In the genomic region with DNA sequence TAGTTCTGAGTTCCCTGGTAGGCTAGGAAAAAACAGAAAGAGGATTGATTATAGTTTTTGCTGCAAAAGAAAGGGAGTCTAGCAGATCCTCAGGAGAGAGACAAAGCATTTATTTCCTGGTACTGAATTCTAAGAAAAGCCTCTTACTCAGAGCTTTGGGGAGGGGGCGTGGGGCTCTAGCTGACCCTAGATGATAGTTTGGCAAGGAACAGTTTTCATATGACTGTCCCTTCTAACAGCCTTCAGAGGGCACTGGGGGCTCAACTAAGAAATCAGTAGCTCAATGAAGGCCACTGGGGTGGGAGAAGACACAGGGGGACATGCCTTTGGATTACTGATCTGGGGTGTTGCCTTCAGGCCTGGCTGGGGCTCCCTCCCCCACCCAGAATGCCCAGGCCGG, we compare ENCODE assay signal across 22 cellular contexts. TPM values are rescaled to one million over a fixed set of nuclear protein-coding genes. Genes with fewer than 3 reads are reported as not detected.
DNase-seq lines count a peak whose midpoint lies in the region; ATAC-seq lines count a peak whose summit lies in the region.
"Had no signal": no experiment of that assay in that cellular context is flagged by ENCODE, and none has a peak within 500 bp of the region (broad histone marks: within the 10 kb centered on the region; RNA-seq: fewer than 3 reads in every experiment).

No MANE protein-coding gene starts in this region.

- H3K27me3 Mint-ChIP-seq in T-helper 2 cell treated with Interferon-gamma antibody and Interleukin-4, amounts not matched to agents 5 μg/mL and 100 μg/mL, for 36 hours (ENCODE audit: low read depth), result peaks cover 26% of the 10 kb centered on the region
- H3K27me3 Mint-ChIP-seq in activated T-cell treated with anti-CD3 and anti-CD28 coated beads, Interleukin-2, amount 50 U/mL, for 72 hours (ENCODE audit: low read depth), result peaks cover 41% of the 10 kb centered on the region
- H3K27me3 Mint-ChIP-seq in activated T-helper 17 cell treated with anti-CD3 and anti-CD28 coated beads, Interleukin-2, amount 50 U/mL, for 72 hours, result peaks cover 26% of the 10 kb centered on the region

- H3K36me3 Mint-ChIP-seq in T-helper 2 cell treated with Interferon-gamma antibody and Interleukin-4, amounts not matched to agents 5 μg/mL and 100 μg/mL, for 36 hours (ENCODE audit: low read depth), result no peaks in the 10 kb centered on the region
- no peaks in the 10 kb centered on the region for H3K36me3 Mint-ChIP-seq in activated T-cell treated with anti-CD3 and anti-CD28 coated beads, Interleukin-2, amount 50 U/mL, for 72 hours (ENCODE audit: insufficient read depth in 2 of 2)
- H3K36me3 Mint-ChIP-seq in activated T-helper 17 cell treated with anti-CD3 and anti-CD28 coated beads, Interleukin-2, amount 50 U/mL, for 72 hours (ENCODE audit: low read depth), result no peaks in the 10 kb centered on the region
- H3K36me3 Mint-ChIP-seq in stimulated activated effector memory CD8-positive, alpha-beta T cell treated with anti-CD3 and anti-CD28 coated beads, Interleukin-12 subunit alpha, Interleukin-12 subunit beta, amount 100 ng/mL, for 72 hours, result no peaks in the 10 kb centered on the region

- ATAC-seq in activated T-cell treated with anti-CD3 and anti-CD28 coated beads, Interleukin-2, amount 50 U/mL, for 72 hours (replicated peaks in 1 of 2), result peak; percentile 42 to 47
- peak; percentile 34 for ATAC-seq in activated T-helper 17 cell treated with anti-CD3 and anti-CD28 coated beads, Interleukin-2, amount 50 U/mL, for 72 hours (replicated peaks)
- peak; percentile 26 for ATAC-seq in stimulated activated effector memory CD8-positive, alpha-beta T cell treated with anti-CD3 and anti-CD28 coated beads, Interleukin-12 subunit alpha, Interleukin-12 subunit beta, amount 100 ng/mL, for 72 hours
- ATAC-seq: PC-3 had no signal

- no peak overlapping the region for H3K4me3 Mint-ChIP-seq in T-helper 2 cell treated with Interferon-gamma antibody and Interleukin-4, amounts not matched to agents 5 μg/mL and 100 μg/mL, for 36 hours
- H3K4me3 Mint-ChIP-seq in activated T-cell treated with anti-CD3 and anti-CD28 coated beads, Interleukin-2, amount 50 U/mL, for 72 hours, result peak overlapping the region in 1 of 2 donors; percentile 35
- no peak overlapping the region for H3K4me3 Mint-ChIP-seq in activated T-helper 17 cell treated with anti-CD3 and anti-CD28 coated beads, Interleukin-2, amount 50 U/mL, for 72 hours
- H3K4me3 Mint-ChIP-seq in stimulated activated effector memory CD8-positive, alpha-beta T cell treated with anti-CD3 and anti-CD28 coated beads, Interleukin-12 subunit alpha, Interleukin-12 subunit beta, amount 100 ng/mL, for 72 hours, result no peak overlapping the region
- H3K4me3 Mint-ChIP-seq: B cell had no signal

- DNase-seq in T-helper 2 cell treated with Interferon-gamma antibody and Interleukin-4, amounts not matched to agents 5 μg/mL and 100 μg/mL, for 36 hours (ENCODE audit: low spot score), result no peak
- DNase-seq in T-helper 2 cell (no peak), NOMO-1 (lab: John Stamatoyannopoulos, UW; ENCODE audit: unreplicated experiment in 2 of 2) (no peak)
- no peak for DNase-seq in activated T-cell treated with anti-CD3 and anti-CD28 coated beads, Interleukin-2, amount 50 U/mL, for 72 hours
- no peak for DNase-seq in activated T-cell treated with anti-CD3 and anti-CD28 coated beads, Interleukin-2, amount 50 U/mL, for 1 hour
- no peak for DNase-seq in stimulated activated effector memory CD8-positive, alpha-beta T cell treated with anti-CD3 and anti-CD28 coated beads, Interleukin-12 subunit alpha, Interleukin-12 subunit beta, amount 100 ng/mL, for 72 hours (ENCODE audit: low spot score in 2 of 2)
- DNase-seq: Calu3, DMS79 treated with DMSO at 0.1 percent for 48 hours, GF-D8, GOT3, HCEC 1CT, KG1, MG63, NCI-H1105 treated with DMSO at 0.1 percent for 48 hours, NCI-H146, NCI-H1930, NCI-H2107, NCI-H524, NCI-H774, PC-3 had no signal

- peaks cover 17% of the 10 kb centered on the region for H3K4me1 Mint-ChIP-seq in T-helper 2 cell treated with Interferon-gamma antibody and Interleukin-4, amounts not matched to agents 5 μg/mL and 100 μg/mL, for 36 hours (ENCODE audit: low read depth)
- peaks cover 23% of the 10 kb centered on the region for H3K4me1 Mint-ChIP-seq in activated T-cell treated with anti-CD3 and anti-CD28 coated beads, Interleukin-2, amount 50 U/mL, for 72 hours (ENCODE audit: low read depth)
- H3K4me1 Mint-ChIP-seq in activated T-helper 17 cell treated with anti-CD3 and anti-CD28 coated beads, Interleukin-2, amount 50 U/mL, for 72 hours, result no peaks in the 10 kb centered on the region
- peaks cover 18% of the 10 kb centered on the region for H3K4me1 Mint-ChIP-seq in stimulated activated effector memory CD8-positive, alpha-beta T cell treated with anti-CD3 and anti-CD28 coated beads, Interleukin-12 subunit alpha, Interleukin-12 subunit beta, amount 100 ng/mL, for 72 hours

- peak overlapping the region; percentile 37 for H3K27ac Mint-ChIP-seq in T-helper 2 cell treated with Interferon-gamma antibody and Interleukin-4, amounts not matched to agents 5 μg/mL and 100 μg/mL, for 36 hours
- H3K27ac Mint-ChIP-seq in activated T-cell treated with anti-CD3 and anti-CD28 coated beads, Interleukin-2, amount 50 U/mL, for 72 hours, result peak overlapping the region; percentile 59
- peak overlapping the region; percentile 66 for H3K27ac Mint-ChIP-seq in activated T-helper 17 cell treated with anti-CD3 and anti-CD28 coated beads, Interleukin-2, amount 50 U/mL, for 72 hours
- peak overlapping the region; percentile 52 for H3K27ac Mint-ChIP-seq in stimulated activated effector memory CD8-positive, alpha-beta T cell treated with anti-CD3 and anti-CD28 coated beads, Interleukin-12 subunit alpha, Interleukin-12 subunit beta, amount 100 ng/mL, for 72 hours
- H3K27ac Mint-ChIP-seq: B cell had no signal

- no peaks in the 10 kb centered on the region for H3K9me3 Mint-ChIP-seq in T-helper 2 cell treated with Interferon-gamma antibody and Interleukin-4, amounts not matched to agents 5 μg/mL and 100 μg/mL, for 36 hours
- no peaks in the 10 kb centered on the region for H3K9me3 Mint-ChIP-seq in activated T-cell treated with anti-CD3 and anti-CD28 coated beads, Interleukin-2, amount 50 U/mL, for 72 hours
- H3K9me3 Mint-ChIP-seq in activated T-helper 17 cell treated with anti-CD3 and anti-CD28 coated beads, Interleukin-2, amount 50 U/mL, for 72 hours, result no peaks in the 10 kb centered on the region
- H3K9me3 Mint-ChIP-seq in stimulated activated effector memory CD8-positive, alpha-beta T cell treated with anti-CD3 and anti-CD28 coated beads, Interleukin-12 subunit alpha, Interleukin-12 subunit beta, amount 100 ng/mL, for 72 hours, result no peaks in the 10 kb centered on the region

RNA-seq across cellular contexts. Expression of a gene that starts 4.0 kb away (rescaled TPM):
- not detected for total RNA-seq in activated T-cell treated with anti-CD3 and anti-CD28 coated beads, Interleukin-2, amount 50 U/mL, for 72 hours
- not detected for total RNA-seq in activated T-helper 17 cell treated with anti-CD3 and anti-CD28 coated beads, Interleukin-2, amount 50 U/mL, for 72 hours
- total RNA-seq: B cell, Calu3, PC-3 had no signal

RNA-seq across cellular contexts. Expression of a gene that starts 17.4 kb away (rescaled TPM):
- total RNA-seq in activated T-cell treated with anti-CD3 and anti-CD28 coated beads, Interleukin-2, amount 50 U/mL, for 72 hours, result 100 to 1,000 TPM in 1 of 2 donors, 10 to 100 TPM in 1; 94.5 to 100 TPM
- total RNA-seq in activated T-helper 17 cell treated with anti-CD3 and anti-CD28 coated beads, Interleukin-2, amount 50 U/mL, for 72 hours, result 100 to 1,000 TPM in 1 of 2 donors, 10 to 100 TPM in 1; 86.7 to 110 TPM

RNA-seq across cellular contexts. Expression of a gene that starts 32.1 kb away (rescaled TPM):
- total RNA-seq in activated T-cell treated with anti-CD3 and anti-CD28 coated beads, Interleukin-2, amount 50 U/mL, for 72 hours, result 10 to 100 TPM; 31.8 TPM
- 10 to 100 TPM; 33.5 to 76.6 TPM for total RNA-seq in activated T-helper 17 cell treated with anti-CD3 and anti-CD28 coated beads, Interleukin-2, amount 50 U/mL, for 72 hours

RNA-seq across cellular contexts. Expression of a gene that starts 46.8 kb away (rescaled TPM):
- under 1 TPM in 1 of 2 donors, not detected in 1; 0.14 TPM for total RNA-seq in activated T-cell treated with anti-CD3 and anti-CD28 coated beads, Interleukin-2, amount 50 U/mL, for 72 hours
- total RNA-seq in activated T-helper 17 cell treated with anti-CD3 and anti-CD28 coated beads, Interleukin-2, amount 50 U/mL, for 72 hours, result under 1 TPM; 0.13 to 0.34 TPM
- total RNA-seq: PC-3 had no signal
